Comparison of ENCODE assay signal across 8 cellular contexts in the genomic region with DNA sequence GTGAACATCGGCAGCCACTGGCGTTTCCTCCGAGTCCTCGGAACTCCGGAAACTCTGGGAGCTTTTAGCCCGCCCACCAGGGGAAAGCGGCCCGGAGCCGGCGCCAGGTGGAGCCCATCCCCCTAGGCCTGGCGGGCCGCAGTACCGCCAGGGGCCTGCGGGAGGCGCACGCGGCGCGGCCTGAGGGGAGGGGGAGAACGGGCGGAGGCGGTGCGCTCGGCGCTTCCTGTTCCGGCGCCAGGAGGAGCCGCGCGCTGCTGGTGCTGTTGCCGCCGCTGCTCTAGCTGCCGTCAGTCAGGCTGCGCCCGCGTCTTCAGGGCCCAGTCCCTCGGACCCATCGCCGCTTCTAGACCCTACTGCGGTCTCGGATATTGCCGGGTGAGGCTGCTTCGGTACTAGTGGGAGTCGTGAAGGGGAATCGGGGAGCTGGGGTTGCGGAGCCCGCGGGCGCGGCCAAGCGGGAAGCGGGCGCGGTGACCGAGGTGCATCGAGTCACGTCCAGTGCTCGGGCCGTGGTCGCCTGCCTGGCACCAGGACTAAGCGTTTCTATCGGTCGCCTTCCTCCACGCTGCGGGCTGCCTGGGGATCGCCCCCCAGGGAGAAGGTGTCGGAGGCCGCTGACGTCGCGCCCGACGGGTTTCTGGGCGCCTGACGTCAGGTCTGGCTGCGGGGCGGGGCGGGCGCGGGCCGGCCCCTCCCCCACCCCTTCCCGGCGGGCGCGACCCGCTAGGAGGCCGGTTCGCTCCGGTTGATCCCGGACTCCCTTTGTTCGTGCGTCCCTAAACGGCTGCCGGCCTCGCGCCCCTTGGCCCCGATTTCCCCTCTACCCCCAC. TPM values are rescaled to one million over a fixed set of nuclear protein-coding genes. Genes with fewer than 3 reads are reported as not detected.
DNase-seq lines count a peak whose midpoint lies in the region; ATAC-seq and TF ChIP-seq lines count a peak whose summit lies in the region.

Gene MAPK1IP1L (plus strand): TSS at position 222 of the 833 bp plus-strand sequence. CDS start 10,037 bp downstream, outside the sequence.

- H3K4me3 Mint-ChIP-seq in CD4-positive, alpha-beta T cell: peak within 1 kb of the TSS; percentile 95
- H3K4me3 Mint-ChIP-seq in activated CD4-positive, alpha-beta memory T cell treated with anti-CD3 and anti-CD28 coated beads, Interleukin-2, amount 10 ng/mL, durations not matched to agents 7 days and 5 days: peak within 1 kb of the TSS; percentile 88

- peaks cover 39% of the 10 kb centered on the region for H3K4me1 ChIP-seq in lower lobe of right lung

- H3K27me3 ChIP-seq in CD4-positive, alpha-beta T cell (ENCODE audit: control insufficient read depth, insufficient read depth, low read length): no peaks in the 10 kb centered on the region
- H3K27me3 ChIP-seq in lower lobe of right lung (ENCODE audit: low read depth): no peaks in the 10 kb centered on the region

- peaks cover 3% of the 10 kb centered on the region for H3K36me3 ChIP-seq in lower lobe of right lung

- ATAC-seq in CD4-positive, alpha-beta T cell (ENCODE audit: poor library complexity): peak; percentile 88
- ATAC-seq in GM19438 (IDR thresholded peaks at IDR 0.05; ENCODE audit: low read depth, unreplicated experiment): peak; percentile 88
- ATAC-seq in lower lobe of right lung: peak; percentile 99 to 100

- H3K4me3 ChIP-seq in lower lobe of right lung: peak within 1 kb of the TSS; percentile 79

- peak within 1 kb of the TSS; percentile 98 for H3K27ac ChIP-seq in CD4-positive, alpha-beta T cell (ENCODE audit: low read depth, low read length)
- peak within 1 kb of the TSS; percentile 100 for H3K27ac ChIP-seq in lower lobe of right lung

- H3K27me3 Mint-ChIP-seq in CD4-positive, alpha-beta T cell: no peaks in the 10 kb centered on the region
- H3K27me3 Mint-ChIP-seq in activated CD4-positive, alpha-beta memory T cell treated with anti-CD3 and anti-CD28 coated beads, Interleukin-2, amount 10 ng/mL, durations not matched to agents 7 days and 5 days: no peaks in the 10 kb centered on the region

- peak within 1 kb of the TSS; percentile 96 for H3K27ac Mint-ChIP-seq in CD4-positive, alpha-beta T cell
- H3K27ac Mint-ChIP-seq in activated CD4-positive, alpha-beta memory T cell treated with anti-CD3 and anti-CD28 coated beads, Interleukin-2, amount 10 ng/mL, durations not matched to agents 7 days and 5 days: peak within 1 kb of the TSS; percentile 94

- POLR2A ChIA-PET in CD4-positive, alpha-beta T cell (lab: Charles Lee): interaction anchor here (0.5 to 3.2 kb wide), 29 partner anchors 9 to 1899 kb away, joined by 3 to 58 read pairs (median 3); partner anchors contain the start of genes BMP4, DLGAP5, FBXO34 and GCH1
- POLR2A ChIA-PET in activated CD4-positive, alpha-beta memory T cell treated with anti-CD3 and anti-CD28 coated beads, Interleukin-2, amount 10 ng/mL, durations not matched to agents 7 days and 5 days (lab: Charles Lee): interaction anchor here (0.6 to 5.1 kb wide), 50 partner anchors 10 to 1069 kb away, joined by 3 to 153 read pairs (median 5); partner anchors contain the start of genes DLGAP5, GCH1, LGALS3 and SOCS4

- no peaks in the 10 kb centered on the region for H3K9me3 Mint-ChIP-seq in CD4-positive, alpha-beta T cell
- no peaks in the 10 kb centered on the region for H3K9me3 Mint-ChIP-seq in activated CD4-positive, alpha-beta memory T cell treated with anti-CD3 and anti-CD28 coated beads, Interleukin-2, amount 10 ng/mL, durations not matched to agents 7 days and 5 days

- intact Hi-C loops in CD4-positive, alpha-beta T cell (cut with DNase I, micrococcal nuclease): loop anchor here (1.0 to 10.0 kb wide), 10 partner anchors 24 to 654 kb away; partner anchors contain the start of genes SOCS4 (in 2 of the 2), WDHD1 (in 2 of the 2), ATG14 (in 1 of the 2) and CDKN3 (in 1 of the 2)
- intact Hi-C loops in lower lobe of right lung (cut with DNase I): no loop called here

- peak; percentile 99 for TF ChIP-seq CTCF in CD4-positive, alpha-beta T cell (IDR thresholded peaks at IDR 0.05)
- peak; percentile 100 for TF ChIP-seq CTCF in lower lobe of right lung (IDR thresholded peaks at IDR 0.05)

- H3K9me3 ChIP-seq in CD4-positive, alpha-beta T cell (ENCODE audit: control insufficient read depth, low read length): no peaks in the 10 kb centered on the region
- no peaks in the 10 kb centered on the region for H3K9me3 ChIP-seq in lower lobe of right lung

- CTCF ChIA-PET in CD4-positive, alpha-beta T cell (lab: Charles Lee): interaction anchor here (0.5 to 3.3 kb wide), 40 partner anchors 8 to 617 kb away, joined by 3 to 55 read pairs (median 4); partner anchors contain the start of genes DLGAP5, GCH1, LGALS3 and SOCS4
- CTCF ChIA-PET in activated CD4-positive, alpha-beta memory T cell treated with anti-CD3 and anti-CD28 coated beads, Interleukin-2, amount 10 ng/mL, durations not matched to agents 7 days and 5 days (lab: Charles Lee): interaction anchor here (0.7 to 3.3 kb wide), 41 partner anchors 8 to 302 kb away, joined by 3 to 41 read pairs (median 4); partner anchors contain the start of genes DLGAP5, GCH1, LGALS3 and SOCS4

- peaks cover 49% of the 10 kb centered on the region for H3K4me1 Mint-ChIP-seq in CD4-positive, alpha-beta T cell (ENCODE audit: low read depth)
- peaks cover 38% of the 10 kb centered on the region for H3K4me1 Mint-ChIP-seq in activated CD4-positive, alpha-beta memory T cell treated with anti-CD3 and anti-CD28 coated beads, Interleukin-2, amount 10 ng/mL, durations not matched to agents 7 days and 5 days

- H3K36me3 Mint-ChIP-seq in CD4-positive, alpha-beta T cell (ENCODE audit: low read depth): peaks cover 53% of the 10 kb centered on the region
- peaks cover 33% of the 10 kb centered on the region for H3K36me3 Mint-ChIP-seq in activated CD4-positive, alpha-beta memory T cell treated with anti-CD3 and anti-CD28 coated beads, Interleukin-2, amount 10 ng/mL, durations not matched to agents 7 days and 5 days (ENCODE audit: low read depth)

- peak; percentile 83 to 94 (median 86) for DNase-seq in CD4-positive, alpha-beta T cell
- DNase-seq in HK-2 (ENCODE audit: unreplicated experiment) (peak; percentile 96), NCI-H82 treated with DMSO at 0.1 percent for 48 hours (lab: John Stamatoyannopoulos, UW; ENCODE audit: unreplicated experiment) (peak; percentile 52), ecto neural progenitor cell (ENCODE audit: low spot score) (peak; percentile 97), lower lobe of right lung (peak; percentile 94)
- peak; percentile 92 for DNase-seq in activated CD4-positive, alpha-beta memory T cell treated with anti-CD3 and anti-CD28 coated beads, Interleukin-2, amount 10 ng/mL, durations not matched to agents 7 days and 5 days
- peak; percentile 79 to 86 (median 85) for DNase-seq in stimulated activated CD4-positive, alpha-beta T cell treated with anti-CD3 and anti-CD28 coated beads, TNF-alpha, amount 100 ng/mL, for 24 hours (ENCODE audit: low read depth in 3 of 3)

RNA-seq across cellular contexts. Expression of gene MAPK1IP1L, which starts in this region (rescaled TPM):
- 100 to 1,000 TPM; 198 to 207 TPM for total RNA-seq in CD4-positive, alpha-beta T cell
- 100 to 1,000 TPM; 100 to 104 TPM for total RNA-seq in activated CD4-positive, alpha-beta memory T cell treated with anti-CD3 and anti-CD28 coated beads, Interleukin-2, amount 10 ng/mL, durations not matched to agents 7 days and 5 days
- 72.4 TPM for total RNA-seq in lower lobe of right lung

Comparison
In these comparisons a context has a peak if more than half of its experiments do, and no peak if none do; other contexts are left out.
1. Peak in every context shown above with its lines: DNase-seq, ATAC-seq, H3K4me3 ChIP-seq and H3K27ac ChIP-seq.